Comparison of ENCODE assay signal across 1 cellular context in the genomic region with DNA sequence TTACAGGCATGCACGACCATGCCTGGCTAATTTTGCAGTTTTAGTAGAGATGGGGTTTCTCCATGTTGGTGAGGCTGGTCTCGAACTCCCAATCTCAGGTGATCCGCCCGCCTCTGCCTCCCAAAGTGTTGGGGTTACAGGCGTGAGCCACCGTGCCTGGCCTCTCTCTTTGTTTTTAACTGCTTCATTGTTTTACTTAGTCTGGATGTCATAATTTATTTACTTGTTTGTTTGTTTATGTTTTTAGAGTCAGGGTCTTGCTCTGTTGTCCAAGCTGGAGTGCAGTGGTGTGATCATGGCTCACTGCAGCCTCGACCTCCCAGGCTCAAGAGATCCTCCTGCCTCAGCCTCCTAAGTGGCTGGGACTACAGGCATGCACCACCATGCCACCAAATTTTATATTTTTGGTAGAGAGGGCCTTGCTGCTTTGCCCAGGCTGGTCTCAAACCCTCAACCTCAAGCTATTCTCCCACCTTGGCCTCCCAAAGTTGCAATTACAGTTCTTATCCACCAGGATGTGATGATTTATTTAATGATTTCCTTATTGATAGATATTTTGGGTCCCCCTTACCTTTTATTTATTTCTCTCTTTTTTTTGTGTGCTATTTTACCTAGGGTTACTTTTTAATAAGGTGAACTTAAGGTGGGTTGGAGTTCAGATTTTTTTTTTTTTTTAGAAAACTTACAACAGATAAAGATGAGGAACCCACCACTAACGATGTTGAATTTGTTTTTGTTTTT.
TF ChIP-seq lines count a peak whose summit lies in the region.

No MANE protein-coding gene starts in this region.

TF ChIP-seq in GM12891, 5 proteins besides CTCF, POLR2A, EP300 and RAD21:
- no peak for TF ChIP-seq TAF1 (IDR thresholded peaks at IDR 0.05; ENCODE audit: low read depth, low read length)
- no peak for TF ChIP-seq POLR2AphosphoS5 (IDR thresholded peaks at IDR 0.05; ENCODE audit: low read depth, low read length)
- no peak for TF ChIP-seq SPI1 (IDR thresholded peaks at IDR 0.05; ENCODE audit: low read depth, low read length)
- no peak for TF ChIP-seq PAX5 (IDR thresholded peaks at IDR 0.05; ENCODE audit: insufficient read depth, low read length, severe bottlenecking)
- no peak for TF ChIP-seq POU2F2 (IDR thresholded peaks at IDR 0.05; ENCODE audit: low read depth, low read length)
